9 cellular contexts compared by ENCODE assay signal in the genomic region with DNA sequence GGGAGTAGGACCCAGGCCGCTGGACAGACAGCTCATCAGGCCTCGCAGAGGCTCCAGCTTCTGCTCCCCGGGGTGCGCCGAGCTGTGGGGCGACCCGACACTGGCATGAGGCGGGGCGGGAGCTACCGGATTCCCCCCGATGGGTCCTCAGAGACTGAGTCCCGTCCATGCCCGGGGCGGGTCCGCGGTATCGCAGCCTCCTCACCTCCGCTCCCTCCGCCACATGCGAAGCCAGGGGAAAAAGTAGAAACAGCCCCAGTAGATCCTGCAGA. TPM values are rescaled to one million over a fixed set of nuclear protein-coding genes. Genes with fewer than 3 reads are reported as not detected.
DNase-seq lines count a peak whose midpoint lies in the region; ATAC-seq and TF ChIP-seq lines count a peak whose summit lies in the region.
"Had no signal": no experiment of that assay in that cellular context is flagged by ENCODE, and none has a peak within 500 bp of the region (broad histone marks: within the 10 kb centered on the region; RNA-seq: fewer than 3 reads in every experiment).

No MANE protein-coding gene starts in this region.

- H3K79me2 ChIP-seq in OCI-LY1 (ENCODE audit: insufficient read depth, low read length) (no peaks in the 10 kb centered on the region), fibroblast of lung (ENCODE audit: control insufficient read depth, insufficient read depth, low read length) (peaks cover 17% of the 10 kb centered on the region)

- intact Hi-C loops in heart left ventricle (cut with DNase I) (loop anchor here in 3 of 10 donors (2.0 to 10.0 kb wide), 4 partner anchors 37 to 437 kb away; partner anchors contain the start of genes FANCG (in 1 of the 3), STOML2 (in 1 of the 3) and VCP (in 1 of the 3)), cardiac septum (cut with DNase I) (loop anchor here (5.0 kb wide), 1 partner anchor 37 kb away; no protein-coding TSS in a partner anchor)

- DNase-seq in heart left ventricle (no peak), cardiac septum (ENCODE audit: low spot score) (no peak), fibroblast of lung (ENCODE audit: low read depth in 2 of 2) (no peak), D341Med (ENCODE audit: low spot score) (no peak), SHP77 treated with DMSO at 0.1 percent for 48 hours (lab: John Stamatoyannopoulos, UW) (no peak)
- no peak for DNase-seq in stimulated activated CD4-positive, alpha-beta T cell treated with anti-CD3 and anti-CD28 coated beads, Interleukin-1b, Interleukin-23, amount 100 ng/mL, for 48 hours

- no peaks in the 10 kb centered on the region for H3K9me2 ChIP-seq in OCI-LY1 (ENCODE audit: low read depth, low read length)

- H3K4me3 ChIP-seq in heart left ventricle (peak overlapping the region; percentile 54 to 91 (median 74)), OCI-LY1 (ENCODE audit: low read depth, low read length, poor library complexity, severe bottlenecking) (peak overlapping the region; percentile 75), fibroblast of lung (replicated peaks in 1 of 4; ENCODE audit: control extremely low read depth in 1 of 4, insufficient read depth in 1 of 4, low read depth in 3 of 4, low read length in 4 of 4) (peak overlapping the region; percentile 51 to 64 (median 64)), skeletal muscle tissue (ENCODE audit: low read length in 3 of 3) (peak overlapping the region; percentile 65 to 91 (median 89))

- no peaks in the 10 kb centered on the region for H3K27me3 ChIP-seq in heart left ventricle
- no peaks in the 10 kb centered on the region for H3K27me3 ChIP-seq in OCI-LY1 (ENCODE audit: insufficient read depth, low read length)
- no peaks in the 10 kb centered on the region for H3K27me3 ChIP-seq in fibroblast of lung (ENCODE audit: control insufficient read depth, insufficient read depth, low read length)
- no peaks in the 10 kb centered on the region for H3K27me3 ChIP-seq in skeletal muscle tissue (ENCODE audit: control insufficient read depth in 3 of 3, insufficient read depth in 3 of 3, low read length in 3 of 3)

- H2AFZ ChIP-seq in OCI-LY1 (ENCODE audit: low read length) (no peak overlapping the region), fibroblast of lung (ENCODE audit: low read length) (peak overlapping the region; percentile 61)

- peaks cover 0 to 32% (median 19%) of the 10 kb centered on the region in 9 donors for H3K36me3 ChIP-seq in heart left ventricle
- no peaks in the 10 kb centered on the region for H3K36me3 ChIP-seq in OCI-LY1 (ENCODE audit: insufficient read depth, low read length)
- peaks cover 3% of the 10 kb centered on the region for H3K36me3 ChIP-seq in fibroblast of lung (ENCODE audit: control insufficient read depth, insufficient read depth, low read length)
- H3K36me3 ChIP-seq in skeletal muscle tissue (ENCODE audit: control insufficient read depth in 3 of 3, insufficient read depth in 3 of 3, low read length in 3 of 3) = peaks cover 15 to 29% (median 15%) of the 10 kb centered on the region in 3 donors

- H3F3A ChIP-seq in OCI-LY1 (ENCODE audit: insufficient read depth, low read length) = 0 out of 2 replicates have a peak, but pooled peaks cover 3% of the 10 kb centered on the region

- H3K4me2 ChIP-seq in OCI-LY1 (ENCODE audit: low read length) (peak overlapping the region; percentile 80), fibroblast of lung (ENCODE audit: extremely low read depth, insufficient read depth, low read length) (peak overlapping the region; percentile 89)

- 0 to 1% (median 0%) methylated on average over 6 to 20 of the region's 20 CpGs for WGBS in heart left ventricle, 4 donors

- H3K9me3 ChIP-seq in heart left ventricle (peaks cover 0 to 6% (median 0%) of the 10 kb centered on the region in 12 donors), OCI-LY1 (ENCODE audit: low read length) (no peaks in the 10 kb centered on the region), fibroblast of lung (ENCODE audit: control insufficient read depth, insufficient read depth, low read depth, low read length) (no peaks in the 10 kb centered on the region), skeletal muscle tissue (ENCODE audit: control insufficient read depth in 3 of 3, low read length in 3 of 3) (no peaks in the 10 kb centered on the region)

- H3K9ac ChIP-seq in OCI-LY1 (ENCODE audit: low read length) = peak overlapping the region; percentile 60
- H3K9ac ChIP-seq in fibroblast of lung (ENCODE audit: insufficient read depth, low read length) = peak overlapping the region; percentile 33
- H3K9ac ChIP-seq in skeletal muscle tissue (ENCODE audit: low read depth in 1 of 3, low read length in 3 of 3) = peak overlapping the region; percentile 60 to 76 (median 61)

- TF ChIP-seq CTCF in heart left ventricle (IDR thresholded peaks at IDR 0.05) (peak in 3 of 12 donors; percentile 15 to 30 (median 19)), OCI-LY1 (IDR thresholded peaks at IDR 0.05; ENCODE audit: low read length) (no peak), fibroblast of lung (conservative IDR thresholded peaks at IDR 0.05 in 1 of 2, IDR thresholded peaks at IDR 0.05 in 1 of 2; ENCODE audit: low read depth in 1 of 2, low read length in 2 of 2) (no peak)

- H4K20me1 ChIP-seq in OCI-LY1 (ENCODE audit: insufficient read depth, low read length) = no peaks in the 10 kb centered on the region
- H4K20me1 ChIP-seq in fibroblast of lung (ENCODE audit: control insufficient read depth, extremely low read depth, insufficient read depth, low read length) = no peaks in the 10 kb centered on the region

- ATAC-seq in heart left ventricle = peak in 1 of 4 donors; percentile 0

- H3K4me1 ChIP-seq in heart left ventricle (peaks cover 0 to 24% (median 12%) of the 10 kb centered on the region in 12 donors), OCI-LY1 (ENCODE audit: insufficient read depth, low read length, severe bottlenecking) (peaks cover 10% of the 10 kb centered on the region), fibroblast of lung (ENCODE audit: control insufficient read depth, extremely low read depth, insufficient read depth, low read length) (peaks cover 9% of the 10 kb centered on the region), skeletal muscle tissue (ENCODE audit: control insufficient read depth in 3 of 3, insufficient read depth in 3 of 3, low read length in 3 of 3) (peaks cover 7 to 25% (median 17%) of the 10 kb centered on the region in 3 donors)

- no peak for TF ChIP-seq POLR2A in heart left ventricle (IDR thresholded peaks at IDR 0.05)

- peak overlapping the region; percentile 88 to 99 (median 98) for H3K27ac ChIP-seq in heart left ventricle
- peak overlapping the region; percentile 1 for H3K27ac ChIP-seq in OCI-LY1 (ENCODE audit: low read depth, low read length, poor library complexity, severe bottlenecking)
- H3K27ac ChIP-seq in fibroblast of lung (ENCODE audit: insufficient read depth, low read length) = peak overlapping the region; percentile 38
- peak overlapping the region; percentile 72 for H3K27ac ChIP-seq in skeletal muscle tissue (ENCODE audit: low read depth, low read length)

RNA-seq across cellular contexts. Expression of gene CCL27, which starts 2.6 kb away (rescaled TPM):
- total RNA-seq in heart left ventricle (under 1 TPM in 2 of 9 donors, not detected in 7; 0.35 to 0.40 TPM), cardiac septum (not detected), fibroblast of lung (0.26 TPM in 1 of 2 replicates, not detected in the other), skeletal muscle tissue (not detected)
- polyA plus RNA-seq in heart left ventricle (under 1 TPM in 1 of 2 donors, not detected in 1; 0.57 TPM), fibroblast of lung (0.09 TPM in 1 of 2 replicates, not detected in the other)
- 0.23 TPM in 1 of 2 replicates, not detected in the other for polyA plus RNA-seq in fibroblast of lung (2012)
- polyA minus RNA-seq in fibroblast of lung (ENCODE audit: low replicate concordance) = not detected in 2 replicates
- total RNA-seq: glomerular endothelial cell had no signal

RNA-seq across cellular contexts. Expression of gene IL11RA, which starts 13.1 kb away (rescaled TPM):
- total RNA-seq in heart left ventricle (100 to 1,000 TPM in 1 of 9 donors, 10 to 100 TPM in 8; 32.4 to 113 (median 50.1) TPM), cardiac septum (59.4 TPM), fibroblast of lung (6.9 and 8.2 TPM in 2 replicates), skeletal muscle tissue (75.7 TPM)
- polyA plus RNA-seq in heart left ventricle (10 to 100 TPM; 20.8 to 23.3 TPM), fibroblast of lung (3.1 and 5.0 TPM in 2 replicates)
- polyA plus RNA-seq in fibroblast of lung (2012) = 5.8 and 6.1 TPM in 2 replicates
- polyA minus RNA-seq in fibroblast of lung (ENCODE audit: low replicate concordance) = 3.9 and 8.7 TPM in 2 replicates

RNA-seq across cellular contexts. Expression of gene GALT, which starts 18.6 kb away (rescaled TPM):
- total RNA-seq in heart left ventricle (10 to 100 TPM; 33.2 to 67.9 (median 41.2) TPM), cardiac septum (42.4 TPM), fibroblast of lung (27.2 and 29.1 TPM in 2 replicates), skeletal muscle tissue (23.0 TPM)
- polyA plus RNA-seq in heart left ventricle (10 to 100 TPM; 16.8 to 44.5 TPM), fibroblast of lung (13.9 and 20.1 TPM in 2 replicates)
- 16.8 and 22.7 TPM in 2 replicates for polyA plus RNA-seq in fibroblast of lung (2012)
- polyA minus RNA-seq in fibroblast of lung (ENCODE audit: low replicate concordance) = 14.0 and 32.5 TPM in 2 replicates

RNA-seq across cellular contexts. Expression of gene CCL19, which starts 26.0 kb away (rescaled TPM):
- total RNA-seq in heart left ventricle (10 to 100 TPM in 1 of 9 donors, 1 to 10 TPM in 2, under 1 TPM in 1, not detected in 5; 0.56 to 25.7 (median 2.5) TPM), cardiac septum (0.62 TPM), fibroblast of lung (not detected in 2 replicates), skeletal muscle tissue (not detected)
- polyA plus RNA-seq in heart left ventricle (under 1 TPM; 0.46 to 0.60 TPM), fibroblast of lung (not detected in 2 replicates)
- not detected in 2 replicates for polyA plus RNA-seq in fibroblast of lung (2012)
- not detected in 2 replicates for polyA minus RNA-seq in fibroblast of lung (ENCODE audit: low replicate concordance)
- total RNA-seq: glomerular endothelial cell had no signal

RNA-seq across cellular contexts. Expression of gene SIGMAR1, which starts 27.5 kb away (rescaled TPM):
- 10 to 100 TPM; 17.0 to 40.8 (median 24.9) TPM for total RNA-seq in heart left ventricle
- 10 to 100 TPM; 21.1 to 55.3 TPM for polyA plus RNA-seq in heart left ventricle
- total RNA-seq in cardiac septum = 25.8 TPM
- total RNA-seq in fibroblast of lung = 23.4 and 52.5 TPM in 2 replicates
- polyA plus RNA-seq in fibroblast of lung = 61.2 and 87.2 TPM in 2 replicates
- 90.1 and 133 TPM in 2 replicates for polyA plus RNA-seq in fibroblast of lung (2012)
- 114 and 160 TPM in 2 replicates for polyA minus RNA-seq in fibroblast of lung (ENCODE audit: low replicate concordance)
- total RNA-seq in skeletal muscle tissue = 14.1 TPM

Comparison
In these comparisons a context has a peak if more than half of its experiments do, and no peak if none do; other contexts are left out.
1. H3K27ac ChIP-seq: peak in every context shown above with its lines; median percentile 98 in heart left ventricle; 72 in skeletal muscle tissue; 38 in fibroblast of lung; 1 in OCI-LY1.